8 cellular contexts compared by ENCODE assay signal in genomic region chr15:88331291-88331690, GRCh38.
DNase-seq lines count a peak whose midpoint lies in the region; ATAC-seq and TF ChIP-seq lines count a peak whose summit lies in the region.

No MANE protein-coding gene starts in this region.

- H3K27me3 ChIP-seq in DND-41 (ENCODE audit: insufficient read depth, low read length, poor library complexity) (no peaks in the 10 kb centered on the region), left ventricle myocardium inferior (ENCODE audit: low read depth) (peaks cover 14% of the 10 kb centered on the region)

- intact Hi-C loops in left ventricle myocardium inferior (cut with micrococcal nuclease) = no loop called here

- TF ChIP-seq CTCF in DND-41 (IDR thresholded peaks at IDR 0.05; ENCODE audit: borderline replicate concordance, extremely low read depth, low read length, poor library complexity, severe bottlenecking) = peak; percentile 66
- peak; percentile 37 for TF ChIP-seq CTCF in left ventricle myocardium inferior (IDR thresholded peaks at IDR 0.05; ENCODE audit: borderline replicate concordance)

- H3K27ac ChIP-seq in DND-41 (ENCODE audit: low read length) = no peak overlapping the region
- no peak overlapping the region for H3K27ac ChIP-seq in left ventricle myocardium inferior (replicated peaks)

- H3K4me1 ChIP-seq in DND-41 (ENCODE audit: insufficient read depth, low read length) (no peaks in the 10 kb centered on the region), left ventricle myocardium inferior (no peaks in the 10 kb centered on the region)

- H3K79me2 ChIP-seq in DND-41 (ENCODE audit: insufficient read depth, low read length) = no peaks in the 10 kb centered on the region

- H3K9ac ChIP-seq in DND-41 (ENCODE audit: low read depth, low read length) = no peak overlapping the region

- DNase-seq in DND-41 (peak; percentile 41), NCI-H1105 (lab: John Stamatoyannopoulos, UW) (peak; percentile 31), left ventricle myocardium inferior (no peak), mucosa of gallbladder (ENCODE audit: low spot score) (no peak)
- peak; percentile 3 to 34 (median 32) for DNase-seq in activated CD8-positive, alpha-beta memory T cell treated with anti-CD3 and anti-CD28 coated beads for 48 hours (ENCODE audit: low read depth in 2 of 3, low spot score in 2 of 3)
- DNase-seq in stimulated activated CD8-positive, alpha-beta memory T cell treated with anti-CD3 and anti-CD28 coated beads, Interleukin-7, amount 100 ng/mL, for 24 hours (ENCODE audit: low read depth) = peak; percentile 16

- no peak overlapping the region for H3K4me3 ChIP-seq in DND-41 (ENCODE audit: low read depth in 1 of 2, low read length in 2 of 2)
- H3K4me3 ChIP-seq in left ventricle myocardium inferior = no peak overlapping the region

- no peaks in the 10 kb centered on the region for H4K20me1 ChIP-seq in DND-41 (ENCODE audit: insufficient read depth, low read length)

- no peak overlapping the region for H2AFZ ChIP-seq in DND-41 (ENCODE audit: low read depth, low read length)

- no peak overlapping the region for H3K4me2 ChIP-seq in DND-41 (ENCODE audit: insufficient read depth, low read length)

- H3K9me3 ChIP-seq in DND-41 (ENCODE audit: insufficient read depth, low read length, severe bottlenecking) = no peaks in the 10 kb centered on the region
- H3K9me3 ChIP-seq in left ventricle myocardium inferior (replicated peaks) = no peaks in the 10 kb centered on the region

- ATAC-seq in DND-41 (ENCODE audit: insufficient read depth, low read depth) (peak; percentile 52; the same call in 1 of the 3 replicates), GM21529 (IDR thresholded peaks at IDR 0.05; ENCODE audit: unreplicated experiment) (peak; percentile 83), HG03460 (IDR thresholded peaks at IDR 0.05; ENCODE audit: unreplicated experiment) (no peak)

- H3K36me3 ChIP-seq in DND-41 (ENCODE audit: insufficient read depth, low read length) = no peaks in the 10 kb centered on the region
- no peaks in the 10 kb centered on the region for H3K36me3 ChIP-seq in left ventricle myocardium inferior

Comparison
In these comparisons a context has a peak if more than half of its experiments do, and no peak if none do; other contexts are left out.
1. DNase-seq: peak in DND-41 (single experiment), NCI-H1105 (single experiment), activated CD8-positive, alpha-beta memory T cell treated with anti-CD3 and anti-CD28 coated beads for 48 hours (3 of 3) and stimulated activated CD8-positive, alpha-beta memory T cell treated with anti-CD3 and anti-CD28 coated beads, Interleukin-7, amount 100 ng/mL, for 24 hours (single experiment); none in left ventricle myocardium inferior (single experiment) and mucosa of gallbladder (single experiment).